16 cellular contexts compared by ENCODE assay signal in the genomic region with DNA sequence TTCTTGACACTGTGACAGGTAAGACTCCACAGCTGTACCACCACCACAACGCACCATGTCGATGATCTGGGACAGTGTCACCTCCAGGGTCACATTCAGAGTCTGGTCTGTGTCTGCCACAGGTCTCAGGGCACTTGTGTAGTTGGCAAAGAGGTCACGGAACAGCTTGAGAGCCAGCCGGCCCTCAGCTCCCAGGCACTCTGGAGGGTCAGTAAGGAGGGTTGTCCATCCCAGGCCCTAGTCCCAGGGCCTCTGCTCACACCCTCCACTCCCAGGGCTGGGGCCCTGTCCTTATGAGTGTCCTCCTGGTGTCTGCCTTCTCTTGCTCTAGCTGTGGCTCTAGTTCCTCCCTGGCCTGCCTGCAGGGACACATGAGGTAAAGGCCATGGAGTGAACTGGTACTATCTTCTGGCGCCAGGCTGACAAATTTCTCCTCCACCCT. TPM values are rescaled to one million over a fixed set of nuclear protein-coding genes. Genes with fewer than 3 reads are reported as not detected.
DNase-seq lines count a peak whose midpoint lies in the region; ATAC-seq lines count a peak whose summit lies in the region.
"Had no signal": no experiment of that assay in that cellular context is flagged by ENCODE, and none has a peak within 500 bp of the region (broad histone marks: within the 10 kb centered on the region; RNA-seq: fewer than 3 reads in every experiment).

No MANE protein-coding gene starts in this region.

- no peaks in the 10 kb centered on the region for H3K9me3 ChIP-seq in T-helper 17 cell (ENCODE audit: control insufficient read depth, low read length, poor library complexity, severe bottlenecking)
- H3K9me3 ChIP-seq: BE2C had no signal

- peaks cover 94% of the 10 kb centered on the region for H3K36me3 Mint-ChIP-seq in activated T-cell treated with anti-CD3 and anti-CD28 coated beads, Interleukin-2, amount 50 U/mL, for 24 hours (ENCODE audit: low read depth)
- peaks cover 20% of the 10 kb centered on the region for H3K36me3 Mint-ChIP-seq in T-helper 17 cell (ENCODE audit: low read depth)

- DNase-seq in activated T-cell treated with anti-CD3 and anti-CD28 coated beads, Interleukin-2, amount 50 U/mL, for 24 hours, result no peak
- DNase-seq in activated T-cell treated with anti-CD3 and anti-CD28 coated beads, Interleukin-2, amount 50 U/mL, for 1 hour, result no peak
- no peak for DNase-seq in T-helper 17 cell
- peak; percentile 65 for DNase-seq in cardiac septum (ENCODE audit: low spot score)
- DNase-seq in mesenteric fat pad (ENCODE audit: low spot score), result peak; percentile 65
- no peak for DNase-seq in NCI-H2081 (lab: John Stamatoyannopoulos, UW)
- DNase-seq in GOT3 (lab: John Stamatoyannopoulos, UW), result no peak
- DNase-seq: BE2C; CD8-positive, alpha-beta memory T cell; DMS79; NCI-H1092 treated with DMSO at 0.1 percent for 48 hours; NCI-H510A treated with DMSO at 0.1 percent for 48 hours; SHP77 had no signal

- ATAC-seq in T-helper 17 cell (no peak), GM18868 (IDR thresholded peaks at IDR 0.05; ENCODE audit: unreplicated experiment) (no peak)

- no peak overlapping the region for H3K4me3 Mint-ChIP-seq in activated T-cell treated with anti-CD3 and anti-CD28 coated beads, Interleukin-2, amount 50 U/mL, for 24 hours
- H3K4me3 Mint-ChIP-seq in T-helper 17 cell, result no peak overlapping the region
- H3K4me3 Mint-ChIP-seq: CD8-positive, alpha-beta memory T cell had no signal

- no peaks in the 10 kb centered on the region for H3K27me3 Mint-ChIP-seq in activated T-cell treated with anti-CD3 and anti-CD28 coated beads, Interleukin-2, amount 50 U/mL, for 24 hours
- no peaks in the 10 kb centered on the region for H3K27me3 Mint-ChIP-seq in T-helper 17 cell
- H3K27me3 Mint-ChIP-seq: CD8-positive, alpha-beta memory T cell had no signal

- H3K4me1 Mint-ChIP-seq in activated T-cell treated with anti-CD3 and anti-CD28 coated beads, Interleukin-2, amount 50 U/mL, for 24 hours (ENCODE audit: low read depth), result peaks cover 3% of the 10 kb centered on the region
- H3K4me1 Mint-ChIP-seq in T-helper 17 cell, result peaks cover 6% of the 10 kb centered on the region
- H3K4me1 Mint-ChIP-seq: CD8-positive, alpha-beta memory T cell had no signal

- no peaks in the 10 kb centered on the region for H3K9me3 Mint-ChIP-seq in activated T-cell treated with anti-CD3 and anti-CD28 coated beads, Interleukin-2, amount 50 U/mL, for 24 hours
- H3K9me3 Mint-ChIP-seq: CD8-positive, alpha-beta memory T cell had no signal

- intact Hi-C loops in cardiac septum (cut with DNase I), result no loop called here

- H3K27ac Mint-ChIP-seq in activated T-cell treated with anti-CD3 and anti-CD28 coated beads, Interleukin-2, amount 50 U/mL, for 24 hours, result peak overlapping the region; percentile 7
- H3K27ac Mint-ChIP-seq in T-helper 17 cell, result peak overlapping the region; percentile 59

RNA-seq across cellular contexts. Expression of a gene that starts 1.4 kb away (rescaled TPM):
- total RNA-seq in T-helper 17 cell, result 1 to 10 TPM in 1 of 2 donors, under 1 TPM in 1; 0.82 to 1.2 TPM
- total RNA-seq in cardiac septum, result 0.89 TPM
- total RNA-seq in mesenteric fat pad, result 1.3 TPM

RNA-seq across cellular contexts. Expression of a gene that starts 24.8 kb away (rescaled TPM):
- not detected for total RNA-seq in T-helper 17 cell
- total RNA-seq in cardiac septum, result 1.3 TPM
- total RNA-seq in mesenteric fat pad, result not detected
- total RNA-seq: CD8-positive, alpha-beta memory T cell; H1; MCF 10A had no signal

RNA-seq across cellular contexts. Expression of a gene that starts 28.0 kb away (rescaled TPM):
- total RNA-seq in T-helper 17 cell (not detected), cardiac septum (1.4 TPM), mesenteric fat pad (not detected)
- total RNA-seq: CD8-positive, alpha-beta memory T cell; MCF 10A had no signal

Comparison
In these comparisons a context has a peak if more than half of its experiments do, and no peak if none do; other contexts are left out.
1. DNase-seq: peak in cardiac septum (single experiment) and mesenteric fat pad (single experiment); none in activated T-cell treated with anti-CD3 and anti-CD28 coated beads, Interleukin-2, amount 50 U/mL, for 24 hours (single experiment), activated T-cell treated with anti-CD3 and anti-CD28 coated beads, Interleukin-2, amount 50 U/mL, for 1 hour (single experiment), T-helper 17 cell (0 of 3), NCI-H2081 (0 of 2) and GOT3 (single experiment).